In genomic region chr11:32137263-32137662, GRCh38 we compare ENCODE assay signal across 16 cellular contexts. TPM values are rescaled to one million over a fixed set of nuclear protein-coding genes. Genes with fewer than 3 reads are reported as not detected.
DNase-seq lines count a peak whose midpoint lies in the region; ATAC-seq lines count a peak whose summit lies in the region.
"Had no signal": no experiment of that assay in that cellular context is flagged by ENCODE, and none has a peak within 500 bp of the region (broad histone marks: within the 10 kb centered on the region; RNA-seq: fewer than 3 reads in every experiment).

No MANE protein-coding gene starts in this region.

- H3K9me3 ChIP-seq in neuronal stem cell (replicated peaks in 1 of 2; ENCODE audit: control insufficient read depth in 2 of 2, insufficient read depth in 1 of 2, low read depth in 1 of 2, low read length in 2 of 2), result no peaks in the 10 kb centered on the region
- H3K9me3 ChIP-seq: testis had no signal

- H3K14ac ChIP-seq in neuronal stem cell (ENCODE audit: low read length), result no peak overlapping the region

- no peak for ATAC-seq in natural killer cell treated with Interleukin-12 subunit alpha and Interleukin-12 subunit beta and Interleukin-15 and Interleukin-18, amount 100 ng/mL, for 72 hours
- no peak for ATAC-seq in GM18858 (IDR thresholded peaks at IDR 0.05; ENCODE audit: unreplicated experiment)
- ATAC-seq: activated naive CD8-positive, alpha-beta T cell treated with anti-CD3 and anti-CD28 coated beads, Interleukin-2, amount 50 U/mL, for 24 hours; left lung had no signal

- no peak overlapping the region for H2AFZ ChIP-seq in neuronal stem cell (ENCODE audit: low read length)

- H3K36me3 Mint-ChIP-seq in natural killer cell treated with Interleukin-12 subunit alpha and Interleukin-12 subunit beta and Interleukin-15 and Interleukin-18, amount 100 ng/mL, for 72 hours, result no peaks in the 10 kb centered on the region
- H3K36me3 Mint-ChIP-seq: activated CD4-positive, alpha-beta memory T cell treated with anti-CD3 and anti-CD28 coated beads for 36 hours had no signal

- H2AK5ac ChIP-seq in neuronal stem cell (ENCODE audit: low read depth, low read length), result no peak overlapping the region

- no peak overlapping the region for H3K4me3 Mint-ChIP-seq in natural killer cell treated with Interleukin-12 subunit alpha and Interleukin-12 subunit beta and Interleukin-15 and Interleukin-18, amount 100 ng/mL, for 72 hours
- H3K4me3 Mint-ChIP-seq: activated CD4-positive, alpha-beta memory T cell treated with anti-CD3 and anti-CD28 coated beads for 36 hours; activated naive CD8-positive, alpha-beta T cell treated with anti-CD3 and anti-CD28 coated beads, Interleukin-2, amount 50 U/mL, for 24 hours; B cell had no signal

- H3K27ac Mint-ChIP-seq in natural killer cell treated with Interleukin-12 subunit alpha and Interleukin-12 subunit beta and Interleukin-15 and Interleukin-18, amount 100 ng/mL, for 72 hours, result no peak overlapping the region
- H3K27ac Mint-ChIP-seq: activated CD4-positive, alpha-beta memory T cell treated with anti-CD3 and anti-CD28 coated beads for 36 hours; activated naive CD8-positive, alpha-beta T cell treated with anti-CD3 and anti-CD28 coated beads, Interleukin-2, amount 50 U/mL, for 24 hours; B cell had no signal

- H2BK5ac ChIP-seq in neuronal stem cell (ENCODE audit: low read length), result no peak overlapping the region

- H3K36me3 ChIP-seq in neuronal stem cell (replicated peaks in 1 of 2; ENCODE audit: control insufficient read depth in 2 of 2, insufficient read depth in 2 of 2, low read length in 2 of 2), result no peaks in the 10 kb centered on the region
- H3K36me3 ChIP-seq: left lung had no signal

- H3K27ac ChIP-seq in neuronal stem cell (replicated peaks; ENCODE audit: low read length), result no peak overlapping the region
- H3K27ac ChIP-seq: left lung, testis had no signal

- peaks cover 4 to 5% of the 10 kb centered on the region in 2 donors for H3K4me1 Mint-ChIP-seq in natural killer cell treated with Interleukin-12 subunit alpha and Interleukin-12 subunit beta and Interleukin-15 and Interleukin-18, amount 100 ng/mL, for 72 hours (ENCODE audit: low read depth in 2 of 2)
- H3K4me1 Mint-ChIP-seq: B cell had no signal

- no peak overlapping the region for H3K4me2 ChIP-seq in neuronal stem cell (ENCODE audit: insufficient read depth, low read length, poor library complexity, severe bottlenecking)

- H3K79me1 ChIP-seq in neuronal stem cell (ENCODE audit: low read depth, low read length), result no peaks in the 10 kb centered on the region

- WGBS in neuronal stem cell (ENCODE audit: extremely low coverage in 2 of 2, insufficient read length in 2 of 2, insufficient replicate concordance in 1 of 2), 2 donors, result 100% methylated on average over 1 of the region's 2 CpGs; no CpG with 5 or more reads in 1 of the 2 donors

- no peak overlapping the region for H2BK12ac ChIP-seq in neuronal stem cell (ENCODE audit: low read length)

- no peaks in the 10 kb centered on the region for H3K27me3 ChIP-seq in neuronal stem cell (ENCODE audit: control insufficient read depth in 3 of 3, insufficient read depth in 3 of 3, low read depth in 1 of 3, low read length in 3 of 3)
- H3K27me3 ChIP-seq: left lung, testis had no signal

- no peaks in the 10 kb centered on the region for H3K9me3 Mint-ChIP-seq in natural killer cell treated with Interleukin-12 subunit alpha and Interleukin-12 subunit beta and Interleukin-15 and Interleukin-18, amount 100 ng/mL, for 72 hours
- H3K9me3 Mint-ChIP-seq: activated CD4-positive, alpha-beta memory T cell treated with anti-CD3 and anti-CD28 coated beads for 36 hours; activated naive CD8-positive, alpha-beta T cell treated with anti-CD3 and anti-CD28 coated beads, Interleukin-2, amount 50 U/mL, for 24 hours had no signal

- no peak overlapping the region for H2BK15ac ChIP-seq in neuronal stem cell (ENCODE audit: low read length)

- H3K4ac ChIP-seq in neuronal stem cell (ENCODE audit: low read length), result no peak overlapping the region

- no peak overlapping the region for H3K18ac ChIP-seq in neuronal stem cell (ENCODE audit: low read length)

- H4K91ac ChIP-seq in neuronal stem cell (ENCODE audit: low read depth, low read length, poor library complexity), result no peak overlapping the region

- no peak overlapping the region for H3K4me3 ChIP-seq in neuronal stem cell (ENCODE audit: low read length in 2 of 2)
- H3K4me3 ChIP-seq: left lung, testis had no signal

- H4K8ac ChIP-seq in neuronal stem cell (ENCODE audit: low read depth, low read length), result no peak overlapping the region

- no peak overlapping the region for H3K23ac ChIP-seq in neuronal stem cell (ENCODE audit: low read depth, low read length, poor library complexity)

- H3K4me1 ChIP-seq in neuronal stem cell (ENCODE audit: control insufficient read depth in 2 of 2, insufficient read depth in 1 of 2, low read depth in 1 of 2, low read length in 2 of 2), result no peaks in the 10 kb centered on the region
- H3K4me1 ChIP-seq: left lung, testis had no signal

- peaks cover 4 to 8% of the 10 kb centered on the region in 2 donors for H3K27me3 Mint-ChIP-seq in natural killer cell treated with Interleukin-12 subunit alpha and Interleukin-12 subunit beta and Interleukin-15 and Interleukin-18, amount 100 ng/mL, for 72 hours
- H3K27me3 Mint-ChIP-seq: activated naive CD8-positive, alpha-beta T cell treated with anti-CD3 and anti-CD28 coated beads, Interleukin-2, amount 50 U/mL, for 24 hours had no signal

- DNase-seq in A172 (ENCODE audit: low spot score), result peak; percentile 97
- peak; percentile 70 for DNase-seq in HPDE6-E6E7 (ENCODE audit: extremely low spot score)
- peak; percentile 87 for DNase-seq in amniotic stem cell (lab: John Stamatoyannopoulos, UW)
- peak; percentile 72 for DNase-seq in glomerular endothelial cell (ENCODE audit: extremely low read depth, low read depth, low spot score)
- no peak for DNase-seq in natural killer cell treated with Interleukin-12 subunit alpha and Interleukin-12 subunit beta and Interleukin-15 and Interleukin-18, amount 100 ng/mL, for 72 hours (ENCODE audit: low spot score)
- DNase-seq in neuronal stem cell (ENCODE audit: low spot score), result no peak
- no peak for DNase-seq in putamen (ENCODE audit: low spot score)
- DNase-seq: activated CD4-positive, alpha-beta memory T cell treated with anti-CD3 and anti-CD28 coated beads for 36 hours; activated naive CD8-positive, alpha-beta T cell treated with anti-CD3 and anti-CD28 coated beads, Interleukin-2, amount 50 U/mL, for 24 hours; left lung; NCI-H2171; posterior cingulate gyrus; Right ventricle myocardium superior had no signal

- H2BK120ac ChIP-seq in neuronal stem cell (ENCODE audit: low read depth, low read length), result no peak overlapping the region

- no peak overlapping the region for H3K9ac ChIP-seq in neuronal stem cell (ENCODE audit: low read depth, low read length, poor library complexity)

RNA-seq across cellular contexts. Expression of gene RCN1, which starts 46.4 kb away (rescaled TPM):
- 213 and 241 TPM in 2 replicates for total RNA-seq in A172 (2014; rRNA removed; shearing (Covaris generic))
- 288 and 333 TPM in 2 replicates for total RNA-seq in glomerular endothelial cell
- 10 to 100 TPM; 22.8 to 25.7 TPM for total RNA-seq in natural killer cell treated with Interleukin-12 subunit alpha and Interleukin-12 subunit beta and Interleukin-15 and Interleukin-18, amount 100 ng/mL, for 72 hours
- 179 TPM for polyA plus RNA-seq in neuronal stem cell (2013, experiment 1 of 2)
- 180 TPM for polyA plus RNA-seq in neuronal stem cell (2013, experiment 2 of 2)

Comparison
In these comparisons a context has a peak if more than half of its experiments do, and no peak if none do; other contexts are left out.
1. DNase-seq: peak in A172 (single experiment), HPDE6-E6E7 (single experiment), amniotic stem cell (single experiment) and glomerular endothelial cell (single experiment); none in natural killer cell treated with Interleukin-12 subunit alpha and Interleukin-12 subunit beta and Interleukin-15 and Interleukin-18, amount 100 ng/mL, for 72 hours (single experiment), neuronal stem cell (single experiment) and putamen (single experiment).